Comparison of ENCODE assay signal across 33 cellular contexts in the genomic region with DNA sequence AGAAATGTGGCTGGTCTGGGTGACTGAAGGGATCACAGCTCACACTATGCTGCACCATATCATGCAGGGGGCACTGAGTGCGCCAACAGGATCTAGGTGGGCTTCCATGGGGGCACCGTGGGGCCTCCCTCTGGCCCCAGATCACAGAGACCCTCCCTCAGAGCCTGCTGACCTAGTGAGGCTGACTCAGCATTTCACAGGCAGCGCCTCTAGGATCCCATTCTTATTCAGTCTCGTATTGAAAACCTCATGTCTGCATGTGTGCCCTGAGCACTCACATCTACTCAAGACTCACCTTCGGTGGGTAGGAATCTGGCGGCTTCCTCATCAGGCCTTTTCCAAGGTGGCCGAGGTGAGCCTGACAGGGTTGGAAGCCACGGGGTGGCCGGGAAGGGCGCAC.
"Had no signal": no experiment of that assay in that cellular context is flagged by ENCODE, and none has a peak within 500 bp of the region (broad histone marks: within the 10 kb centered on the region; RNA-seq: fewer than 3 reads in every experiment).

No MANE protein-coding gene starts in this region.

- H3K27ac ChIP-seq: ascending aorta, cardiac muscle cell, coronary artery, esophagus muscularis mucosa, foreskin keratinocyte, heart left ventricle, ovary, skin epidermis, upper lobe of left lung, vagina had no signal

- H3K36me3 ChIP-seq: ascending aorta, cardiac muscle cell, esophagus muscularis mucosa, heart left ventricle, ovary, upper lobe of left lung, vagina had no signal

- FAIRE-seq: kidney had no signal

- H3K9me3 ChIP-seq: ovary, vagina had no signal

- ATAC-seq: foreskin keratinocyte; heart left ventricle; naive thymus-derived CD8-positive, alpha-beta T cell; sciatic nerve; stimulated activated naive CD8-positive, alpha-beta T cell treated with anti-CD3 and anti-CD28 coated beads, Interleukin-15, amount 100 ng/mL, for 72 hours; T-cell had no signal

- H3K27ac Mint-ChIP-seq: activated CD4-positive, alpha-beta memory T cell treated with anti-CD3 and anti-CD28 coated beads for 36 hours; activated naive CD4-positive, alpha-beta T cell treated with anti-CD3 and anti-CD28 coated beads for 36 hours; activated naive CD8-positive, alpha-beta T cell treated with anti-CD3 and anti-CD28 coated beads, Interleukin-2, amount 10 ng/mL, durations not matched to agents 7 days and 5 days; activated T-helper 1 cell treated with anti-CD3 and anti-CD28 coated beads, Interleukin-12 subunit alpha, Interleukin-12 subunit beta, Interleukin-2, Interleukin-4 antibody, amounts not matched to agents 30 ng/mL and 10 ng/mL and 1 ng/mL, durations not matched to agents 14 hours and 24 hours and 36 hours; brain; naive thymus-derived CD8-positive, alpha-beta T cell; progenitor cell of endocrine pancreas; stimulated activated naive CD8-positive, alpha-beta T cell treated with anti-CD3 and anti-CD28 coated beads, Interleukin-15, amount 100 ng/mL, for 72 hours; T-cell; T-helper 2 cell treated with Interferon-gamma antibody and Interleukin-4, amounts not matched to agents 5 μg/mL and 100 μg/mL, for 36 hours had no signal

- H3K4me3 ChIP-seq: ascending aorta, cardiac muscle cell, coronary artery, esophagus muscularis mucosa, heart left ventricle, ovary, skin epidermis, upper lobe of left lung, vagina had no signal

- H3K36me3 Mint-ChIP-seq: activated CD4-positive, alpha-beta memory T cell treated with anti-CD3 and anti-CD28 coated beads for 36 hours; activated naive CD8-positive, alpha-beta T cell treated with anti-CD3 and anti-CD28 coated beads, Interleukin-2, amount 10 ng/mL, durations not matched to agents 7 days and 5 days; naive thymus-derived CD8-positive, alpha-beta T cell; T-cell had no signal

- H3K4me3 Mint-ChIP-seq: activated CD4-positive, alpha-beta memory T cell treated with anti-CD3 and anti-CD28 coated beads for 36 hours; activated naive CD4-positive, alpha-beta T cell treated with anti-CD3 and anti-CD28 coated beads for 36 hours; activated naive CD8-positive, alpha-beta T cell treated with anti-CD3 and anti-CD28 coated beads, Interleukin-2, amount 10 ng/mL, durations not matched to agents 7 days and 5 days; activated T-helper 1 cell treated with anti-CD3 and anti-CD28 coated beads, Interleukin-12 subunit alpha, Interleukin-12 subunit beta, Interleukin-2, Interleukin-4 antibody, amounts not matched to agents 30 ng/mL and 10 ng/mL and 1 ng/mL, durations not matched to agents 14 hours and 24 hours and 36 hours; brain; immature natural killer cell; naive thymus-derived CD8-positive, alpha-beta T cell; stimulated activated naive CD8-positive, alpha-beta T cell treated with anti-CD3 and anti-CD28 coated beads, Interleukin-15, amount 100 ng/mL, for 72 hours; T-cell; T-helper 2 cell treated with Interferon-gamma antibody and Interleukin-4, amounts not matched to agents 5 μg/mL and 100 μg/mL, for 36 hours had no signal

- H3K27me3 ChIP-seq: ascending aorta, cardiac muscle cell, esophagus muscularis mucosa, foreskin keratinocyte, heart left ventricle, ovary, upper lobe of left lung, vagina had no signal

- DNase-seq: activated CD4-positive, alpha-beta memory T cell treated with anti-CD3 and anti-CD28 coated beads for 36 hours; activated CD4-positive, alpha-beta T cell treated with anti-CD3 and anti-CD28 coated beads for 4 hours; activated CD8-positive, alpha-beta memory T cell treated with anti-CD3 and anti-CD28 coated beads, Interleukin-2, amount 50 U/mL, for 4 hours; activated effector memory CD4-positive, alpha-beta T cell treated with anti-CD3 and anti-CD28 coated beads, Interleukin-2, amount 50 U/mL, for 16 hours; activated naive CD4-positive, alpha-beta T cell treated with anti-CD3 and anti-CD28 coated beads for 36 hours; activated naive CD8-positive, alpha-beta T cell treated with anti-CD3 and anti-CD28 coated beads, Interleukin-2, amount 10 ng/mL, durations not matched to agents 7 days and 5 days; activated T-cell treated with anti-CD3 and anti-CD28 coated beads, Interleukin-2, amount 50 U/mL, for 1 hour; cerebellar nuclear complex; foreskin keratinocyte; heart left ventricle; hypothalamus; immature natural killer cell; kidney; midbrain; naive thymus-derived CD8-positive, alpha-beta T cell; ovary; stimulated activated CD4-positive, alpha-beta T cell treated with anti-CD3 and anti-CD28 coated beads, Interleukin-12 subunit alpha, Interleukin-12 subunit beta, amount 100 ng/mL, for 4 hours; stimulated activated CD4-positive, alpha-beta T cell treated with anti-CD3 and anti-CD28 coated beads, Interleukin-4, amount 100 ng/mL, for 1 hour; stimulated activated naive CD8-positive, alpha-beta T cell treated with anti-CD3 and anti-CD28 coated beads, Interleukin-15, amount 100 ng/mL, for 72 hours; substantia nigra; T-cell; upper lobe of left lung had no signal

- H3K27me3 Mint-ChIP-seq: activated naive CD8-positive, alpha-beta T cell treated with anti-CD3 and anti-CD28 coated beads, Interleukin-2, amount 10 ng/mL, durations not matched to agents 7 days and 5 days; naive thymus-derived CD8-positive, alpha-beta T cell; progenitor cell of endocrine pancreas had no signal

- H3K4me1 ChIP-seq: foreskin keratinocyte, vagina had no signal
